ENCODE assay signal across 11 cellular contexts in genomic region chrX:96407501-96407900, GRCh38.
DNase-seq lines count a peak whose midpoint lies in the region; ATAC-seq, FAIRE-seq and TF ChIP-seq lines count a peak whose summit lies in the region.
"Had no signal": no experiment of that assay in that cellular context is flagged by ENCODE, and none has a peak within 500 bp of the region (broad histone marks: within the 10 kb centered on the region; RNA-seq: fewer than 3 reads in every experiment).

No MANE protein-coding gene starts in this region.

- in situ Hi-C loops in astrocyte of the cerebellum (cut with HindIII; ENCODE audit: low sequenced_read_pairs), result no loop called here

- no peak for TF ChIP-seq CTCF in astrocyte of the cerebellum (IDR thresholded peaks at IDR 0.05; ENCODE audit: low read depth, low read length, missing control alignments)
- TF ChIP-seq CTCF in kidney (IDR thresholded peaks at IDR 0.05; ENCODE audit: borderline replicate concordance, extremely low read depth, insufficient read depth), result no peak
- no peak for TF ChIP-seq CTCF in testis (IDR thresholded peaks at IDR 0.05)

- no peaks in the 10 kb centered on the region for H3K4me1 Mint-ChIP-seq in stimulated activated effector memory CD8-positive, alpha-beta T cell treated with anti-CD3 and anti-CD28 coated beads, Interleukin-12 subunit alpha, Interleukin-12 subunit beta, amount 100 ng/mL, for 72 hours
- H3K4me1 Mint-ChIP-seq in naive thymus-derived CD4-positive, alpha-beta T cell, result no peaks in the 10 kb centered on the region

- H3K4me3 ChIP-seq in astrocyte of the cerebellum (ENCODE audit: low read depth, low read length) (no peak overlapping the region), kidney (ENCODE audit: low read length in 2 of 2) (no peak overlapping the region), testis (no peak overlapping the region)
- H3K4me3 ChIP-seq in naive thymus-derived CD4-positive, alpha-beta T cell (ENCODE audit: low read length), result no peak overlapping the region
- H3K4me3 ChIP-seq: skin epidermis had no signal

- POLR2A ChIA-PET in naive thymus-derived CD4-positive, alpha-beta T cell (lab: Charles Lee), result no interaction called here

- no peaks in the 10 kb centered on the region for H3K36me3 Mint-ChIP-seq in stimulated activated effector memory CD8-positive, alpha-beta T cell treated with anti-CD3 and anti-CD28 coated beads, Interleukin-12 subunit alpha, Interleukin-12 subunit beta, amount 100 ng/mL, for 72 hours
- H3K36me3 Mint-ChIP-seq in naive thymus-derived CD4-positive, alpha-beta T cell, result no peaks in the 10 kb centered on the region

- H3K27ac Mint-ChIP-seq in stimulated activated effector memory CD8-positive, alpha-beta T cell treated with anti-CD3 and anti-CD28 coated beads, Interleukin-12 subunit alpha, Interleukin-12 subunit beta, amount 100 ng/mL, for 72 hours, result no peak overlapping the region
- H3K27ac Mint-ChIP-seq in naive thymus-derived CD4-positive, alpha-beta T cell, result no peak overlapping the region

- TF ChIP-seq POLR2A in testis (IDR thresholded peaks at IDR 0.05), result no peak

- H3K4me1 ChIP-seq in kidney (ENCODE audit: control insufficient read depth in 1 of 2, insufficient read depth in 1 of 2, low read depth in 1 of 2, low read length in 2 of 2) (no peaks in the 10 kb centered on the region), testis (peaks cover 3% of the 10 kb centered on the region)
- H3K4me1 ChIP-seq in naive thymus-derived CD4-positive, alpha-beta T cell (ENCODE audit: control insufficient read depth in 2 of 2, insufficient read depth in 2 of 2, low read length in 2 of 2), result no peaks in the 10 kb centered on the region

- H3K36me3 ChIP-seq in kidney (ENCODE audit: control insufficient read depth in 1 of 2, insufficient read depth in 2 of 2, low read length in 2 of 2) (no peaks in the 10 kb centered on the region), testis (ENCODE audit: low read depth, missing control alignments) (no peaks in the 10 kb centered on the region)
- H3K36me3 ChIP-seq in naive thymus-derived CD4-positive, alpha-beta T cell (ENCODE audit: control insufficient read depth in 2 of 3, insufficient read depth in 3 of 3, low read length in 3 of 3), result no peaks in the 10 kb centered on the region

- CTCF ChIA-PET in naive thymus-derived CD4-positive, alpha-beta T cell (lab: Charles Lee), result no interaction called here

- DNase-seq in GM04504 (ENCODE audit: low read depth) (peak; percentile 41), astrocyte of the cerebellum (ENCODE audit: low read depth) (peak; percentile 20), kidney (no peak), testis (peak; percentile 19), posterior vena cava (ENCODE audit: low spot score) (no peak)
- no peak for DNase-seq in stimulated activated effector memory CD8-positive, alpha-beta T cell treated with anti-CD3 and anti-CD28 coated beads, Interleukin-12 subunit alpha, Interleukin-12 subunit beta, amount 100 ng/mL, for 72 hours (ENCODE audit: low spot score in 2 of 2)
- DNase-seq in naive thymus-derived CD4-positive, alpha-beta T cell, result no peak
- DNase-seq: GF-D8, kidney glomerular epithelial cell had no signal

- H3K9me3 Mint-ChIP-seq in stimulated activated effector memory CD8-positive, alpha-beta T cell treated with anti-CD3 and anti-CD28 coated beads, Interleukin-12 subunit alpha, Interleukin-12 subunit beta, amount 100 ng/mL, for 72 hours, result no peaks in the 10 kb centered on the region
- H3K9me3 Mint-ChIP-seq in naive thymus-derived CD4-positive, alpha-beta T cell, result no peaks in the 10 kb centered on the region

- H3K27me3 Mint-ChIP-seq in naive thymus-derived CD4-positive, alpha-beta T cell, result peaks cover 0 to 7% (median 0%) of the 10 kb centered on the region in 5 donors

- intact Hi-C loops in kidney (cut with DNase I), result no loop called here
- intact Hi-C loops in testis (cut with DNase I; ENCODE audit: low total_unique reads), result no loop called here
- intact Hi-C loops in posterior vena cava (cut with DNase I), result no loop called here
- intact Hi-C loops in naive thymus-derived CD4-positive, alpha-beta T cell (cut with micrococcal nuclease), result no loop called here

- ATAC-seq in stimulated activated effector memory CD8-positive, alpha-beta T cell treated with anti-CD3 and anti-CD28 coated beads, Interleukin-12 subunit alpha, Interleukin-12 subunit beta, amount 100 ng/mL, for 72 hours, result no peak
- no peak for ATAC-seq in naive thymus-derived CD4-positive, alpha-beta T cell
- ATAC-seq in GM21515 (IDR thresholded peaks at IDR 0.05; ENCODE audit: unreplicated experiment), result no peak

- no peak overlapping the region for H3K9ac ChIP-seq in kidney (ENCODE audit: low read length in 2 of 2)

- H3K27me3 ChIP-seq in testis, result no peaks in the 10 kb centered on the region
- no peaks in the 10 kb centered on the region for H3K27me3 ChIP-seq in naive thymus-derived CD4-positive, alpha-beta T cell (ENCODE audit: control insufficient read depth in 2 of 2, insufficient read depth in 2 of 2, low read length in 2 of 2)

- no peak overlapping the region for H3K4me3 Mint-ChIP-seq in stimulated activated effector memory CD8-positive, alpha-beta T cell treated with anti-CD3 and anti-CD28 coated beads, Interleukin-12 subunit alpha, Interleukin-12 subunit beta, amount 100 ng/mL, for 72 hours
- H3K4me3 Mint-ChIP-seq in naive thymus-derived CD4-positive, alpha-beta T cell, result no peak overlapping the region

- 38 to 48% methylated on average over 2 of the region's 2 CpGs for WGBS in testis, 2 donors

- H3K9me3 ChIP-seq in kidney (ENCODE audit: control insufficient read depth in 1 of 2, low read length in 2 of 2) (no peaks in the 10 kb centered on the region), testis (no peaks in the 10 kb centered on the region)
- H3K9me3 ChIP-seq in naive thymus-derived CD4-positive, alpha-beta T cell (ENCODE audit: control insufficient read depth in 2 of 3, low read length in 3 of 3), result no peaks in the 10 kb centered on the region

- peak; percentile 67 for FAIRE-seq in kidney (lab: Jason Lieb, UNC)

- H3K27ac ChIP-seq in kidney (ENCODE audit: low read depth in 2 of 2, low read length in 2 of 2) (no peak overlapping the region), testis (no peak overlapping the region)
- H3K27ac ChIP-seq in naive thymus-derived CD4-positive, alpha-beta T cell (ENCODE audit: low read depth, low read length), result no peak overlapping the region

Comparison
In these comparisons a context has a peak if more than half of its experiments do, and no peak if none do; other contexts are left out.
1. DNase-seq: peak in GM04504 (single experiment), astrocyte of the cerebellum (single experiment) and testis (single experiment); none in kidney (single experiment), posterior vena cava (single experiment), stimulated activated effector memory CD8-positive, alpha-beta T cell treated with anti-CD3 and anti-CD28 coated beads, Interleukin-12 subunit alpha, Interleukin-12 subunit beta, amount 100 ng/mL, for 72 hours (0 of 2) and naive thymus-derived CD4-positive, alpha-beta T cell (0 of 9).